In the genomic region with DNA sequence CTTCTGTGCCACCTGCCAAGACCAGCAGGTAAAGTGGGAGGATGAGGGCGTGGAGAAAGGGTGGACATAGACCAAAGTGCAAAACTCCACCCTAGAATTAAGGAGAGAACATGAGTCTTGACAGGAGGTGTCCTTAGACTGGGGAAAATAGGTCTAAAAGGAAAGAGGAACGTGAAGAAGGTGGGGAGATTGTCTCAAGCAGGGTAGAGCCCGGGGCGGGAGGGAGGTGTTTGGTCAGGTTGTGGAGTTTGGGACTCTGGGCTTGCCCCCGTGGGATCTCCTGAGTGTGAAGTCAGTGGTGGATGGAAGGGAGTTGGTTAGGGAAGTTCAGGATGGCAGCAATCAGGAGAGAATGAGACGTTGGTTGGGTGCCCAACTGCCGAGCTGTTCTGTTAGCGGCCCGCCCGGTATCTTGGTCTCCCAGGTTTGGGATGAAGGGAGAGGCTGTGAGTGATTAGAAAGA, we compare ENCODE assay signal across 6 cellular contexts. TPM values are rescaled to one million over a fixed set of nuclear protein-coding genes. Genes with fewer than 3 reads are reported as not detected.
A peak's percentile ranks its signal among the peaks of the same experiment; 100 is the strongest.
DNase-seq lines count a peak whose midpoint lies in the region; ATAC-seq and TF ChIP-seq lines count a peak whose summit lies in the region.

No MANE protein-coding gene starts in this region.

- H3K4me3 Mint-ChIP-seq in H9 (peak overlapping the region; percentile 82), nephron progenitor cell (peak overlapping the region; percentile 90)

- H3K9me3 ChIP-seq in H9 (ENCODE audit: control insufficient read depth, low read depth, low read length) (no peaks in the 10 kb centered on the region), body of pancreas (no peaks in the 10 kb centered on the region)

- H3K79me2 ChIP-seq in H9 (ENCODE audit: insufficient read depth, low read length), result peaks cover under 1% of the 10 kb centered on the region; the same call in 1 of the 2 replicates

- no peak overlapping the region for H3K23ac ChIP-seq in H9 (ENCODE audit: insufficient read length, low read depth, low read length)

- peak overlapping the region; percentile 88 for H3K4me2 ChIP-seq in H9 (ENCODE audit: insufficient read depth, insufficient read length, low read length)

- no peak overlapping the region for H3K27ac ChIP-seq in H9 (ENCODE audit: insufficient read length, low read depth, low read length)
- H3K27ac ChIP-seq in body of pancreas, result peak overlapping the region; percentile 52 to 97 (median 69)

- H4K20me1 ChIP-seq in H9 (ENCODE audit: control insufficient read depth, insufficient read depth, insufficient read length), result no peaks in the 10 kb centered on the region

- H3K4ac ChIP-seq in H9 (ENCODE audit: low read depth, low read length), result no peak overlapping the region

- TF ChIP-seq CTCF in H9 (conservative IDR thresholded peaks at IDR 0.05), result no peak
- no peak for TF ChIP-seq CTCF in body of pancreas (IDR thresholded peaks at IDR 0.05)
- TF ChIP-seq CTCF in nephron progenitor cell (IDR thresholded peaks at IDR 0.05), result no peak

- H3K9me3 Mint-ChIP-seq in H9 (no peaks in the 10 kb centered on the region; a peak in 1 of 5 replicates), nephron progenitor cell (no peaks in the 10 kb centered on the region)

- no peaks in the 10 kb centered on the region for H3K36me3 ChIP-seq in body of pancreas (replicated peaks in 1 of 2; ENCODE audit: insufficient read depth in 1 of 2, low read depth in 2 of 2)

- TF ChIP-seq POLR2A in body of pancreas (IDR thresholded peaks at IDR 0.05), result no peak

- no peak overlapping the region for H2BK5ac ChIP-seq in H9 (ENCODE audit: insufficient read length, low read length)

- H3K4me1 Mint-ChIP-seq in H9 (peaks cover 30 to 32% of the 10 kb centered on the region in 2 experiments), nephron progenitor cell (peaks cover 49% of the 10 kb centered on the region)

- H3K36me3 Mint-ChIP-seq in H9 (ENCODE audit: insufficient read depth in 1 of 3, low read depth in 3 of 3), result no peaks in the 10 kb centered on the region
- no peaks in the 10 kb centered on the region for H3K36me3 Mint-ChIP-seq in nephron progenitor cell (ENCODE audit: low read depth)

- no peaks in the 10 kb centered on the region for H3K79me1 ChIP-seq in H9 (ENCODE audit: insufficient read depth, low read depth, low read length, poor library complexity, severe bottlenecking)

- WGBS in H9 (ENCODE audit: extremely low coverage, insufficient read length, low lambda C conversion rate), result no CpG with 5 or more reads among the region's 10 CpGs
- 7 to 12% methylated on average over 10 of the region's 10 CpGs for WGBS in body of pancreas, 2 donors

- H2BK15ac ChIP-seq in H9 (ENCODE audit: low read depth, low read length), result no peak overlapping the region

- peak overlapping the region; percentile 68 to 75 for H3K4me3 ChIP-seq in body of pancreas

- no peak overlapping the region for H2BK20ac ChIP-seq in H9 (ENCODE audit: low read depth, low read length, poor library complexity, severe bottlenecking)

- no peak overlapping the region for H2AK5ac ChIP-seq in H9 (ENCODE audit: insufficient read length, low read length)

- H3K27ac Mint-ChIP-seq in H9 (peak overlapping the region in 2 of 3 experiments; percentile 6 to 85; a peak in 4 of 7 replicates), nephron progenitor cell (no peak overlapping the region)

- H3K9ac ChIP-seq in H9 (ENCODE audit: extremely low read depth, insufficient read length, low read length), result peak overlapping the region; percentile 9

- no peak overlapping the region for H4K91ac ChIP-seq in H9 (ENCODE audit: insufficient read length, low read depth, low read length)

- no peak overlapping the region for H2BK120ac ChIP-seq in H9 (ENCODE audit: low read depth, low read length, poor library complexity, severe bottlenecking)

- peaks cover 18% of the 10 kb centered on the region for H3K23me2 ChIP-seq in H9 (ENCODE audit: insufficient read length, low read depth, low read length, poor library complexity, severe bottlenecking)

- H3K4me1 ChIP-seq in H9 (ENCODE audit: insufficient read depth, low read length) (peaks cover 6% of the 10 kb centered on the region; the same call in 1 of the 2 replicates), body of pancreas (peaks cover 43% of the 10 kb centered on the region)

- no peak overlapping the region for H4K5ac ChIP-seq in H9 (ENCODE audit: insufficient read length, low read depth, low read length)

- peaks cover 32% of the 10 kb centered on the region for H3K27me3 Mint-ChIP-seq in H9 (ENCODE audit: low read depth)
- peaks cover 62% of the 10 kb centered on the region for H3K27me3 Mint-ChIP-seq in nephron progenitor cell (ENCODE audit: low read depth, poor library complexity)

- H3K56ac ChIP-seq in H9 (ENCODE audit: insufficient read length, low read depth, low read length), result no peak overlapping the region

- intact Hi-C loops in body of pancreas (cut with DNase I), result no loop called here

- no peak overlapping the region for H3K14ac ChIP-seq in H9 (ENCODE audit: insufficient read depth, low read length)

- DNase-seq in H9, result no peak
- peak in 2 of 4 donors; percentile 11 to 30 for DNase-seq in body of pancreas
- DNase-seq in nephron progenitor cell, result no peak
- no peak for DNase-seq in NCI-H2196 (lab: John Stamatoyannopoulos, UW; ENCODE audit: unreplicated experiment)
- no peak for DNase-seq in NCI-H2227 treated with DMSO at 0.1 percent for 48 hours (lab: John Stamatoyannopoulos, UW)

- ATAC-seq in body of pancreas, result no peak
- no peak for ATAC-seq in HG03571 (IDR thresholded peaks at IDR 0.05; ENCODE audit: unreplicated experiment)

- H2BK12ac ChIP-seq in H9 (ENCODE audit: insufficient read length, low read depth, low read length), result no peak overlapping the region

- no peak overlapping the region for H4K8ac ChIP-seq in H9 (replicated peaks; ENCODE audit: insufficient read length, low read depth, low read length)

- H2AFZ ChIP-seq in H9 (ENCODE audit: low read length), result no peak overlapping the region

- H3K18ac ChIP-seq in H9 (ENCODE audit: insufficient read length, low read depth, low read length), result no peak overlapping the region

- H3K27me3 ChIP-seq in H9 (ENCODE audit: insufficient read depth, low read length) (peaks cover 4% of the 10 kb centered on the region; the same call in 1 of the 2 replicates), body of pancreas (no peaks in the 10 kb centered on the region)

- no peak overlapping the region for H3T11ph ChIP-seq in H9 (ENCODE audit: low read length)

RNA-seq across cellular contexts. Expression of a gene that starts 0.4 kb away (rescaled TPM):
- total RNA-seq in H9 (2021), result 24.1 and 25.9 TPM in 2 replicates
- 100 to 1,000 TPM in 1 of 2 donors, 10 to 100 TPM in 1; 33.3 to 128 TPM for total RNA-seq in body of pancreas

RNA-seq across cellular contexts. Expression of a gene that starts 3.7 kb away (rescaled TPM):
- 58.1 and 58.9 TPM in 2 replicates for total RNA-seq in H9 (2021)
- total RNA-seq in body of pancreas, result 10 to 100 TPM; 21.5 to 26.0 TPM

RNA-seq across cellular contexts. Expression of a gene that starts 34.5 kb away (rescaled TPM):
- total RNA-seq in H9 (2021) (71.0 and 72.6 TPM in 2 replicates), body of pancreas (1 to 10 TPM; 1.6 to 2.6 TPM)

RNA-seq across cellular contexts. Expression of a gene that starts 35.3 kb away (rescaled TPM):
- total RNA-seq in H9 (2021), result 53.1 and 60.8 TPM in 2 replicates
- total RNA-seq in body of pancreas, result 10 to 100 TPM in 1 of 2 donors, 1 to 10 TPM in 1; 8.8 to 12.5 TPM

RNA-seq across cellular contexts. Expression of a gene that starts 42.5 kb away (rescaled TPM):
- total RNA-seq in H9 (2021) (48.4 and 50.6 TPM in 2 replicates), body of pancreas (10 to 100 TPM; 28.3 to 33.9 TPM)

Comparison
In these comparisons a context has a peak if more than half of its experiments do, and no peak if none do; other contexts are left out.
1. RNA of a gene that starts 34.5 kb away (total RNA-seq): 71.0 to 72.6 TPM in H9; 1.6 to 2.6 TPM in body of pancreas; every median in the first group is over 10 times any median in the second.